In the genomic region with DNA sequence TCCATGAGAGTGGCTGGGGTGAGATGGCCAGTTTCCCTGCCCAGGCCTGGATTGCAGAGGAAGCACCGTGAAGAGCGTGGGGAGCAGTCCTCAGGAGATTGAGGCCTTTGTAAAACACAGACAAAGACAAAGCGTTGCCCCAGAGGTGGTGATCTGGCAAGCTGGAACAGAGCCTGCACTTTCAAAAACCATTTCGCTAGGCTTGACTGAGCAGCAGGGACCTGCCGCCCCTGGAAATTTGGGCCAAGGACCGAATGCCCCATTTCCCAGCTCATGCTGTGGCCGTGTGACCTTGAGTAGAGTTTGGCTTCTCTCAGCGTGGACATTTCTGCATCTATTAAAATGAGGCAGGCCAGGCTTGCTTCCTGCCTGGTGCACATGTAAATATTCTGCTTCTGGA, we compare ENCODE assay signal across 21 cellular contexts.
"Had no signal": no experiment of that assay in that cellular context is flagged by ENCODE, and none has a peak within 500 bp of the region (broad histone marks: within the 10 kb centered on the region; RNA-seq: fewer than 3 reads in every experiment).

No MANE protein-coding gene starts in this region.

- DNase-seq: activated CD4-positive, alpha-beta T cell treated with anti-CD3 and anti-CD28 coated beads for 48 hours; activated CD4-positive, alpha-beta T cell treated with anti-CD3 and anti-CD28 coated beads, Interleukin-2, amount 50 U/mL, for 4 hours; activated CD4-positive, CD25-positive, alpha-beta regulatory T cell treated with anti-CD3 and anti-CD28 coated beads, Interleukin-2, amount 50 U/mL, for 72 hours; activated CD8-positive, alpha-beta memory T cell treated with anti-CD3 and anti-CD28 coated beads, Interleukin-2, amount 10 ng/mL, durations not matched to agents 7 days and 5 days; activated CD8-positive, alpha-beta T cell treated with anti-CD3 and anti-CD28 coated beads, Interleukin-2, amount 10 ng/mL, durations not matched to agents 7 days and 5 days; activated gamma-delta T cell; activated naive CD4-positive, alpha-beta T cell treated with anti-CD3 and anti-CD28 coated beads for 36 hours; activated T-cell treated with anti-CD3 and anti-CD28 coated beads, Interleukin-2, amount 50 U/mL, for 48 hours; amygdala; caudate nucleus; KG1; NCI-H1048; NCI-H1436; NCI-H1694 treated with DMSO at 0.1 percent for 48 hours; NCI-H2029 treated with DMSO at 0.1 percent for 48 hours; NCI-H345; NCI-H510A; NCI-H526 treated with DMSO at 0.1 percent for 48 hours; NCI-H82; OCI-M1; RPMI8226 had no signal
